In the genomic region with DNA sequence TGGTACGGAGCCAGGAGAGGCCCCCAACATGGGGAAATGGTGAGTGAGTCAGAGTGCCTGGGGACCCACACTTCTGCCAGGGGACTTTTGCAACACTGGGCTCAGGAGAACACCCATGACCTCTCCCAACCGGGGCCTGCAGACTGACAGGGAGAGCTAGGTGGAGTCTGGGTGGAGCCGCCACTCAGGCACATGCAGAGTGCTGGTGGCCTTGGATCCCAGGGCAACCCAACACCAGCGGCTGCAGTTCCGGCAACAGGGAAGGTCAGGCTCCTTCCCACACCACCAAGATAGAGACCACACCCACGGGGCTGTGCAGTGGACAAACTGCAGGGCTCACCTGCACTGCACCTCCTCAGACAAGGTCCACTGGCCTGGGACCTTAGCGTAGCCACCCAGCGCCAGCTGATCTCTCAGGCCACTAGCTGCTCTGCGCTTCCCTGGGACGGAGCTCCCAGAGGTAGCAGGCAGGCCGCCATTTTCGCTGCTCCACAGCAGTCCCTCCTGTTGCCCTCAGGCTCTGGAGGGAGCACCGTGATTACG, we compare ENCODE assay signal across 23 cellular contexts.
"Had no signal": no experiment of that assay in that cellular context is flagged by ENCODE, and none has a peak within 500 bp of the region (broad histone marks: within the 10 kb centered on the region; RNA-seq: fewer than 3 reads in every experiment).

No MANE protein-coding gene starts in this region.

- ATAC-seq: activated T-cell treated with anti-CD3 and anti-CD28 coated beads, Interleukin-2, amount 50 U/mL, for 4 hours; activated T-helper 17 cell treated with anti-CD3 and anti-CD28 coated beads, Interleukin-2, amount 50 U/mL, for 72 hours; PC-3 had no signal

- H3K4me1 Mint-ChIP-seq: activated B cell treated with CpG ODN at 0.5 μM for 24 hours; activated CD4-positive, alpha-beta T cell treated with anti-CD3 and anti-CD28 coated beads, Interleukin-2, amount 10 ng/mL, durations not matched to agents 24 days and 14 days; activated T-helper 17 cell treated with anti-CD3 and anti-CD28 coated beads, Interleukin-2, amount 50 U/mL, for 72 hours had no signal

- H3K36me3 Mint-ChIP-seq: activated naive CD8-positive, alpha-beta T cell had no signal

- H3K27ac ChIP-seq: KMS-11 had no signal

- H3K9me3 Mint-ChIP-seq: activated B cell treated with CpG ODN at 0.5 μM for 24 hours; activated CD4-positive, alpha-beta T cell treated with anti-CD3 and anti-CD28 coated beads, Interleukin-2, amount 10 ng/mL, durations not matched to agents 24 days and 14 days; activated naive CD4-positive, alpha-beta T cell treated with anti-CD3 and anti-CD28 coated beads for 36 hours; activated T-cell treated with anti-CD3 and anti-CD28 coated beads, Interleukin-2, amount 50 U/mL, for 4 hours; activated T-helper 17 cell treated with anti-CD3 and anti-CD28 coated beads, Interleukin-2, amount 50 U/mL, for 72 hours; T-helper 1 cell treated with Interleukin-12 subunit alpha and Interleukin-12 subunit beta and Interleukin-4 antibody, amounts not matched to agents 30 μg/mL and 1 μg/mL, for 36 hours had no signal

- H3K4me3 Mint-ChIP-seq: activated B cell treated with CpG ODN at 0.5 μM for 24 hours; activated CD4-positive, alpha-beta T cell treated with anti-CD3 and anti-CD28 coated beads, Interleukin-2, amount 10 ng/mL, durations not matched to agents 24 days and 14 days; activated naive CD4-positive, alpha-beta T cell treated with anti-CD3 and anti-CD28 coated beads for 36 hours; activated naive CD8-positive, alpha-beta T cell; activated T-cell treated with anti-CD3 and anti-CD28 coated beads, Interleukin-2, amount 50 U/mL, for 4 hours; activated T-helper 17 cell treated with anti-CD3 and anti-CD28 coated beads, Interleukin-2, amount 50 U/mL, for 72 hours; T-helper 1 cell treated with Interleukin-12 subunit alpha and Interleukin-12 subunit beta and Interleukin-4 antibody, amounts not matched to agents 30 μg/mL and 1 μg/mL, for 36 hours had no signal

- H3K27me3 Mint-ChIP-seq: activated B cell treated with CpG ODN at 0.5 μM for 24 hours; activated CD4-positive, alpha-beta T cell treated with anti-CD3 and anti-CD28 coated beads, Interleukin-2, amount 10 ng/mL, durations not matched to agents 24 days and 14 days; activated naive CD8-positive, alpha-beta T cell had no signal

- H3K27ac Mint-ChIP-seq: activated B cell treated with CpG ODN at 0.5 μM for 24 hours; activated CD4-positive, alpha-beta T cell treated with anti-CD3 and anti-CD28 coated beads, Interleukin-2, amount 10 ng/mL, durations not matched to agents 24 days and 14 days; activated naive CD4-positive, alpha-beta T cell treated with anti-CD3 and anti-CD28 coated beads for 36 hours; activated naive CD8-positive, alpha-beta T cell; activated T-helper 17 cell treated with anti-CD3 and anti-CD28 coated beads, Interleukin-2, amount 50 U/mL, for 72 hours; T-helper 1 cell treated with Interleukin-12 subunit alpha and Interleukin-12 subunit beta and Interleukin-4 antibody, amounts not matched to agents 30 μg/mL and 1 μg/mL, for 36 hours had no signal

- FAIRE-seq: RCC 7860 had no signal

- H3K9ac ChIP-seq: KMS-11 had no signal

- H3K4me2 ChIP-seq: KMS-11 had no signal

- DNase-seq: activated B cell treated with CpG ODN at 0.5 μM for 24 hours; activated CD4-positive, alpha-beta T cell treated with anti-CD3 and anti-CD28 coated beads for 1 hour; activated CD4-positive, alpha-beta T cell treated with anti-CD3 and anti-CD28 coated beads, Interleukin-2, amount 10 ng/mL, durations not matched to agents 24 days and 14 days; activated CD4-positive, alpha-beta T cell treated with anti-CD3 and anti-CD28 coated beads, Interleukin-2, amount 50 U/mL, for 48 hours; activated CD8-positive, alpha-beta memory T cell treated with anti-CD3 and anti-CD28 coated beads for 24 hours; activated gamma-delta T cell; activated naive CD4-positive, alpha-beta T cell treated with anti-CD3 and anti-CD28 coated beads for 36 hours; activated T-cell treated with anti-CD3 and anti-CD28 coated beads, Interleukin-2, amount 50 U/mL, for 4 hours; amygdala; caudate nucleus; NCI-H1105; NCI-H1436 treated with DMSO at 0.1 percent for 48 hours; NCI-H187; NCI-H2081; NCI-H510A treated with DMSO at 0.1 percent for 48 hours; NCI-H69; PC-3; SHP77 treated with DMSO at 0.1 percent for 48 hours had no signal
